In the genomic region with DNA sequence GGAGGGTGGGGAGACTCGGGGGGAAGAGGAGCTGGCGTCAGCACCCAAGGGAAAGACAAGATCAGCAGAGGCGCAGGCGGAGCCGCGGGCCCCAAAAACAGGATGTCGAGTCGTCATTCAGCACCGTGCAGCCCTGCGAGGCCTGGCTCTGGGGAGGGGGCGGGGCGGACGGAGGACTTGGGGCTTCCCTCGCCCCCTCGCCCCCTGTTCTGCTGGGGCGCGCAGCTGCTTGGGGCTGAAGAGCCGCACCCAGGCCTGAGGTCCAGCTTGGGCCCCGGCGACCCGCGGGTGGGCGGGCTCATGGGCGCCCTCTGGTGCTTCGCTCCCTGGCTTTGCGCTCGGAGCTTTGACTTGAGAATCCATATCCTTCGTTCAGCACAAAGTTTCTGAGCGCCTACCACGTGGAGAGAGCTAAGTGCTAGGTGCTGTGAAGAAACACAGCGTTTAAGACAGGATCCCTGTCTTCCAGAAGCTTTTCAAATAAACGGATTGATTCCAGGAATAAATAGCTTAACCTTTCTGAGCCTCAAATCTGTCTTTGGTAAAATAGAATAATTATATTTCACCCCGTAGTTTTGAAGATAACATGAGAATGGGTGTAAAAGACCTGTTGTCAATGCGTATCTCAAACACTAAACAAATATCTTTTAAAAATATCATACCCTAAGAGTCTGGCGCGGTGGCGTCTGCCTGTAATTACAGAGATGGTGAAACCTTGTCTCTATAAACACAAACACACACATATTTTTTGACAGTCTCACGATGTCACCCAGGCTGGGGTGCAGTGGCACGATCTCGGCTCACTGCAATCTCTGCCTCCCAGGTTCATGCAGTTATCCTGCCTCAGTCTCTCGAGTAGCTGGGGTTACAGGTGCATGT, we compare ENCODE assay signal across 1 cellular context.
TF ChIP-seq lines count a peak whose summit lies in the region.

No MANE protein-coding gene starts in this region.

TF ChIP-seq in HepG2, 621 proteins besides CTCF, POLR2A, EP300 and RAD21 (continued from another document and continues in another):
- TF ChIP-seq, protein P1, sequence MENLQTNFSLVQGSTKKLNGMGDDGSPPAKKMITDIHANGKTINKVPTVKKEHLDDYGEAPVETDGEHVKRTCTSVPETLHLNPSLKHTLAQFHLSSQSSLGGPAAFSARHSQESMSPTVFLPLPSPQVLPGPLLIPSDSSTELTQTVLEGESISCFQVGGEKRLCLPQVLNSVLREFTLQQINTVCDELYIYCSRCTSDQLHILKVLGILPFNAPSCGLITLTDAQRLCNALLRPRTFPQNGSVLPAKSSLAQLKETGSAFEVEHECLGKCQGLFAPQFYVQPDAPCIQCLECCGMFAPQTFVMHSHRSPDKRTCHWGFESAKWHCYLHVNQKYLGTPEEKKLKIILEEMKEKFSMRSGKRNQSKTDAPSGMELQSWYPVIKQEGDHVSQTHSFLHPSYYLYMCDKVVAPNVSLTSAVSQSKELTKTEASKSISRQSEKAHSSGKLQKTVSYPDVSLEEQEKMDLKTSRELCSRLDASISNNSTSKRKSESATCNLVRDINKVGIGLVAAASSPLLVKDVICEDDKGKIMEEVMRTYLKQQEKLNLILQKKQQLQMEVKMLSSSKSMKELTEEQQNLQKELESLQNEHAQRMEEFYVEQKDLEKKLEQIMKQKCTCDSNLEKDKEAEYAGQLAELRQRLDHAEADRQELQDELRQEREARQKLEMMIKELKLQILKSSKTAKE (CRISPR knock-in tag; IDR thresholded peaks at IDR 0.05; ENCODE audit: borderline replicate concordance), result no peak
- TF ChIP-seq SP2 (CRISPR knock-in tag; IDR thresholded peaks at IDR 0.05), result no peak
- TF ChIP-seq MEIS1 (CRISPR knock-in tag; IDR thresholded peaks at IDR 0.05; ENCODE audit: borderline replicate concordance), result 0 out of 2 replicates have a peak, but pooled peaks have one; percentile 19
- TF ChIP-seq, protein P2, sequence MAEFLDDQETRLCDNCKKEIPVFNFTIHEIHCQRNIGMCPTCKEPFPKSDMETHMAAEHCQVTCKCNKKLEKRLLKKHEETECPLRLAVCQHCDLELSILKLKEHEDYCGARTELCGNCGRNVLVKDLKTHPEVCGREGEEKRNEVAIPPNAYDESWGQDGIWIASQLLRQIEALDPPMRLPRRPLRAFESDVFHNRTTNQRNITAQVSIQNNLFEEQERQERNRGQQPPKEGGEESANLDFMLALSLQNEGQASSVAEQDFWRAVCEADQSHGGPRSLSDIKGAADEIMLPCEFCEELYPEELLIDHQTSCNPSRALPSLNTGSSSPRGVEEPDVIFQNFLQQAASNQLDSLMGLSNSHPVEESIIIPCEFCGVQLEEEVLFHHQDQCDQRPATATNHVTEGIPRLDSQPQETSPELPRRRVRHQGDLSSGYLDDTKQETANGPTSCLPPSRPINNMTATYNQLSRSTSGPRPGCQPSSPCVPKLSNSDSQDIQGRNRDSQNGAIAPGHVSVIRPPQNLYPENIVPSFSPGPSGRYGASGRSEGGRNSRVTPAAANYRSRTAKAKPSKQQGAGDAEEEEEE (CRISPR knock-in tag; IDR thresholded peaks at IDR 0.05; ENCODE audit: borderline replicate concordance), result no peak
- no peak for TF ChIP-seq ARID3A (IDR thresholded peaks at IDR 0.05; ENCODE audit: low read depth, low read length)
- TF ChIP-seq, protein P3, sequence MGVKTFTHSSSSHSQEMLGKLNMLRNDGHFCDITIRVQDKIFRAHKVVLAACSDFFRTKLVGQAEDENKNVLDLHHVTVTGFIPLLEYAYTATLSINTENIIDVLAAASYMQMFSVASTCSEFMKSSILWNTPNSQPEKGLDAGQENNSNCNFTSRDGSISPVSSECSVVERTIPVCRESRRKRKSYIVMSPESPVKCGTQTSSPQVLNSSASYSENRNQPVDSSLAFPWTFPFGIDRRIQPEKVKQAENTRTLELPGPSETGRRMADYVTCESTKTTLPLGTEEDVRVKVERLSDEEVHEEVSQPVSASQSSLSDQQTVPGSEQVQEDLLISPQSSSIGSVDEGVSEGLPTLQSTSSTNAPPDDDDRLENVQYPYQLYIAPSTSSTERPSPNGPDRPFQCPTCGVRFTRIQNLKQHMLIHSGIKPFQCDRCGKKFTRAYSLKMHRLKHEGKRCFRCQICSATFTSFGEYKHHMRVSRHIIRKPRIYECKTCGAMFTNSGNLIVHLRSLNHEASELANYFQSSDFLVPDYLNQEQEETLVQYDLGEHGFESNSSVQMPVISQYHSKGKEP (CRISPR knock-in tag; IDR thresholded peaks at IDR 0.05), result no peak
- TF ChIP-seq SSRP1 (CRISPR knock-in tag; IDR thresholded peaks at IDR 0.05), result no peak
- peak; percentile 79 for TF ChIP-seq UBTF (CRISPR knock-in tag; IDR thresholded peaks at IDR 0.05)
- TF ChIP-seq, protein P4, sequence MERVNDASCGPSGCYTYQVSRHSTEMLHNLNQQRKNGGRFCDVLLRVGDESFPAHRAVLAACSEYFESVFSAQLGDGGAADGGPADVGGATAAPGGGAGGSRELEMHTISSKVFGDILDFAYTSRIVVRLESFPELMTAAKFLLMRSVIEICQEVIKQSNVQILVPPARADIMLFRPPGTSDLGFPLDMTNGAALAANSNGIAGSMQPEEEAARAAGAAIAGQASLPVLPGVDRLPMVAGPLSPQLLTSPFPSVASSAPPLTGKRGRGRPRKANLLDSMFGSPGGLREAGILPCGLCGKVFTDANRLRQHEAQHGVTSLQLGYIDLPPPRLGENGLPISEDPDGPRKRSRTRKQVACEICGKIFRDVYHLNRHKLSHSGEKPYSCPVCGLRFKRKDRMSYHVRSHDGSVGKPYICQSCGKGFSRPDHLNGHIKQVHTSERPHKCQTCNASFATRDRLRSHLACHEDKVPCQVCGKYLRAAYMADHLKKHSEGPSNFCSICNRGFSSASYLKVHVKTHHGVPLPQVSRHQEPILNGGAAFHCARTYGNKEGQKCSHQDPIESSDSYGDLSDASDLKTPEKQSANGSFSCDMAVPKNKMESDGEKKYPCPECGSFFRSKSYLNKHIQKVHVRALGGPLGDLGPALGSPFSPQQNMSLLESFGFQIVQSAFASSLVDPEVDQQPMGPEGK (CRISPR knock-in tag; IDR thresholded peaks at IDR 0.05), result peak; percentile 55; the same call in 1 of the 2 replicates
- TF ChIP-seq SRF (IDR thresholded peaks at IDR 0.05; ENCODE audit: low read depth, low read length), result no peak
- TF ChIP-seq, protein P5, sequence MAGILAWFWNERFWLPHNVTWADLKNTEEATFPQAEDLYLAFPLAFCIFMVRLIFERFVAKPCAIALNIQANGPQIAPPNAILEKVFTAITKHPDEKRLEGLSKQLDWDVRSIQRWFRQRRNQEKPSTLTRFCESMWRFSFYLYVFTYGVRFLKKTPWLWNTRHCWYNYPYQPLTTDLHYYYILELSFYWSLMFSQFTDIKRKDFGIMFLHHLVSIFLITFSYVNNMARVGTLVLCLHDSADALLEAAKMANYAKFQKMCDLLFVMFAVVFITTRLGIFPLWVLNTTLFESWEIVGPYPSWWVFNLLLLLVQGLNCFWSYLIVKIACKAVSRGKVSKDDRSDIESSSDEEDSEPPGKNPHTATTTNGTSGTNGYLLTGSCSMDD (CRISPR knock-in tag; IDR thresholded peaks at IDR 0.05), result no peak
- TF ChIP-seq ZNF564 (CRISPR knock-in tag; IDR thresholded peaks at IDR 0.05), result no peak
- TF ChIP-seq, protein P6, sequence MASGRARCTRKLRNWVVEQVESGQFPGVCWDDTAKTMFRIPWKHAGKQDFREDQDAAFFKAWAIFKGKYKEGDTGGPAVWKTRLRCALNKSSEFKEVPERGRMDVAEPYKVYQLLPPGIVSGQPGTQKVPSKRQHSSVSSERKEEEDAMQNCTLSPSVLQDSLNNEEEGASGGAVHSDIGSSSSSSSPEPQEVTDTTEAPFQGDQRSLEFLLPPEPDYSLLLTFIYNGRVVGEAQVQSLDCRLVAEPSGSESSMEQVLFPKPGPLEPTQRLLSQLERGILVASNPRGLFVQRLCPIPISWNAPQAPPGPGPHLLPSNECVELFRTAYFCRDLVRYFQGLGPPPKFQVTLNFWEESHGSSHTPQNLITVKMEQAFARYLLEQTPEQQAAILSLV (CRISPR knock-in tag; IDR thresholded peaks at IDR 0.05; ENCODE audit: borderline replicate concordance), result 0 out of 2 replicates have a peak, but pooled peaks have one; percentile 34
- no peak; the same call in 1 of the 2 replicates for TF ChIP-seq ZNF335 (CRISPR knock-in tag; IDR thresholded peaks at IDR 0.05)
- TF ChIP-seq, protein P7, sequence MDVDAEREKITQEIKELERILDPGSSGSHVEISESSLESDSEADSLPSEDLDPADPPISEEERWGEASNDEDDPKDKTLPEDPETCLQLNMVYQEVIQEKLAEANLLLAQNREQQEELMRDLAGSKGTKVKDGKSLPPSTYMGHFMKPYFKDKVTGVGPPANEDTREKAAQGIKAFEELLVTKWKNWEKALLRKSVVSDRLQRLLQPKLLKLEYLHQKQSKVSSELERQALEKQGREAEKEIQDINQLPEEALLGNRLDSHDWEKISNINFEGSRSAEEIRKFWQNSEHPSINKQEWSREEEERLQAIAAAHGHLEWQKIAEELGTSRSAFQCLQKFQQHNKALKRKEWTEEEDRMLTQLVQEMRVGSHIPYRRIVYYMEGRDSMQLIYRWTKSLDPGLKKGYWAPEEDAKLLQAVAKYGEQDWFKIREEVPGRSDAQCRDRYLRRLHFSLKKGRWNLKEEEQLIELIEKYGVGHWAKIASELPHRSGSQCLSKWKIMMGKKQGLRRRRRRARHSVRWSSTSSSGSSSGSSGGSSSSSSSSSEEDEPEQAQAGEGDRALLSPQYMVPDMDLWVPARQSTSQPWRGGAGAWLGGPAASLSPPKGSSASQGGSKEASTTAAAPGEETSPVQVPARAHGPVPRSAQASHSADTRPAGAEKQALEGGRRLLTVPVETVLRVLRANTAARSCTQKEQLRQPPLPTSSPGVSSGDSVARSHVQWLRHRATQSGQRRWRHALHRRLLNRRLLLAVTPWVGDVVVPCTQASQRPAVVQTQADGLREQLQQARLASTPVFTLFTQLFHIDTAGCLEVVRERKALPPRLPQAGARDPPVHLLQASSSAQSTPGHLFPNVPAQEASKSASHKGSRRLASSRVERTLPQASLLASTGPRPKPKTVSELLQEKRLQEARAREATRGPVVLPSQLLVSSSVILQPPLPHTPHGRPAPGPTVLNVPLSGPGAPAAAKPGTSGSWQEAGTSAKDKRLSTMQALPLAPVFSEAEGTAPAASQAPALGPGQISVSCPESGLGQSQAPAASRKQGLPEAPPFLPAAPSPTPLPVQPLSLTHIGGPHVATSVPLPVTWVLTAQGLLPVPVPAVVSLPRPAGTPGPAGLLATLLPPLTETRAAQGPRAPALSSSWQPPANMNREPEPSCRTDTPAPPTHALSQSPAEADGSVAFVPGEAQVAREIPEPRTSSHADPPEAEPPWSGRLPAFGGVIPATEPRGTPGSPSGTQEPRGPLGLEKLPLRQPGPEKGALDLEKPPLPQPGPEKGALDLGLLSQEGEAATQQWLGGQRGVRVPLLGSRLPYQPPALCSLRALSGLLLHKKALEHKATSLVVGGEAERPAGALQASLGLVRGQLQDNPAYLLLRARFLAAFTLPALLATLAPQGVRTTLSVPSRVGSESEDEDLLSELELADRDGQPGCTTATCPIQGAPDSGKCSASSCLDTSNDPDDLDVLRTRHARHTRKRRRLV (CRISPR knock-in tag; IDR thresholded peaks at IDR 0.05), result no peak
- TF ChIP-seq CREM (IDR thresholded peaks at IDR 0.05), result no peak
- no peak for TF ChIP-seq CREM (CRISPR knock-in tag; IDR thresholded peaks at IDR 0.05)
- TF ChIP-seq MLLT10 (CRISPR knock-in tag; IDR thresholded peaks at IDR 0.05), result no peak
- no peak for TF ChIP-seq ATF7 (IDR thresholded peaks at IDR 0.05)
- TF ChIP-seq ATF7 (CRISPR knock-in tag; IDR thresholded peaks at IDR 0.05), result no peak
- TF ChIP-seq EED (CRISPR knock-in tag; IDR thresholded peaks at IDR 0.05), result no peak
